Comparison of ENCODE assay signal across 19 cellular contexts in the genomic region with DNA sequence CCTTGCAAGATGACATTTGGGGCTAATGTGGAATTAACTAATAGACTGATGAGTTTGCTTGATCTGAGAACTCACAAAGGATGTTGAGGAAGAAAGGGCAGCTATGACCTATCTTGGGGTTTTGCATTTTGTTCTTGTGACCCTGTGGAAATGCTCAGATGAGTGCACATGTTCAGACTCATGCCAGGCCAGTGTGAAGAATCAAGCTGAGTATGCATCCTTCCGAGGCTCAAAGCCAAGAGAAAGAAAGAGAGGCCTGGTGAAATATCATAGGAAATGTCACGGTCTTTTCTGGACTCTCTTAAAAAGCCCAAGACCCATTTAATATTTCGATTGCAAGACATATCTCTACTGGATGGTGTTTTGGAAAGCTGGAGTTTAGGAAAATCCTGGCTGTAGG.
"Had no signal": no experiment of that assay in that cellular context is flagged by ENCODE, and none has a peak within 500 bp of the region (broad histone marks: within the 10 kb centered on the region; RNA-seq: fewer than 3 reads in every experiment).

No MANE protein-coding gene starts in this region.

- DNase-seq: activated CD4-positive, alpha-beta T cell treated with anti-CD3 and anti-CD28 coated beads, Interleukin-2, amount 50 U/mL, for 4 hours; activated CD8-positive, alpha-beta memory T cell treated with anti-CD3 and anti-CD28 coated beads for 24 hours; activated CD8-positive, alpha-beta memory T cell treated with anti-CD3 and anti-CD28 coated beads, Interleukin-2, amount 50 U/mL, for 4 hours; activated naive CD4-positive, alpha-beta T cell; activated T-cell treated with anti-CD3 and anti-CD28 coated beads, Interleukin-2, amount 50 U/mL, for 4 hours; adrenal gland; cerebellar nuclear complex; effector memory CD4-positive, alpha-beta T cell; kidney; naive thymus-derived CD4-positive, alpha-beta T cell; occipital lobe; retina; spleen; stimulated activated CD4-positive, alpha-beta T cell treated with anti-CD3 and anti-CD28 coated beads, Interleukin-4, amount 100 ng/mL, for 1 hour; stimulated activated naive CD4-positive, alpha-beta T cell treated with Interleukin-2 at 50 U/mL for 16 hours; T1000 had no signal

- H3K9me3 ChIP-seq: adrenal gland, breast epithelium, spleen had no signal

- H3K36me3 ChIP-seq: adrenal gland, breast epithelium, spleen had no signal

- ATAC-seq: activated T-cell treated with anti-CD3 and anti-CD28 coated beads, Interleukin-2, amount 50 U/mL, for 4 hours; esophagus mucosa; naive thymus-derived CD4-positive, alpha-beta T cell; WTC11 had no signal

- H3K27ac ChIP-seq: adrenal gland, breast epithelium, spleen had no signal

- H3K27me3 ChIP-seq: adrenal gland, breast epithelium, spleen had no signal

- H3K4me3 ChIP-seq: adrenal gland, breast epithelium, spleen had no signal
